ENCODE assay signal across 20 cellular contexts in genomic region chr15:101807345-101807945, GRCh38. TPM values are rescaled to one million over a fixed set of nuclear protein-coding genes. Genes with fewer than 3 reads are reported as not detected.
A peak's percentile ranks its signal among the peaks of the same experiment; 100 is the strongest.
DNase-seq lines count a peak whose midpoint lies in the region; ATAC-seq and TF ChIP-seq lines count a peak whose summit lies in the region.
"Had no signal": no experiment of that assay in that cellular context is flagged by ENCODE, and none has a peak within 500 bp of the region (broad histone marks: within the 10 kb centered on the region; RNA-seq: fewer than 3 reads in every experiment).

No MANE protein-coding gene starts in this region.

- intact Hi-C loops in A673 (cut with micrococcal nuclease; ENCODE audit: unreplicated experiment), result no loop called here

- no peaks in the 10 kb centered on the region for H3K27me3 Mint-ChIP-seq in glutamatergic neuron (ENCODE audit: unreplicated experiment)

- H3K4me3 Mint-ChIP-seq in glutamatergic neuron (ENCODE audit: unreplicated experiment), result no peak overlapping the region
- H3K4me3 Mint-ChIP-seq: natural killer cell had no signal

- no peaks in the 10 kb centered on the region for H3K4me1 ChIP-seq in A673 (ENCODE audit: insufficient read depth, low read length, poor library complexity, severe bottlenecking)
- no peaks in the 10 kb centered on the region for H3K4me1 ChIP-seq in foreskin keratinocyte
- H3K4me1 ChIP-seq: testis had no signal

- no peak overlapping the region for H3K27ac ChIP-seq in A673 (ENCODE audit: low read depth, low read length, poor library complexity, severe bottlenecking)
- no peak overlapping the region for H3K27ac ChIP-seq in foreskin keratinocyte
- H3K27ac ChIP-seq: testis had no signal

- H3K36me3 ChIP-seq in A673 (ENCODE audit: insufficient read depth, low read length, poor library complexity, severe bottlenecking), result no peaks in the 10 kb centered on the region

- H3K9me3 Mint-ChIP-seq in glutamatergic neuron (ENCODE audit: unreplicated experiment), result no peaks in the 10 kb centered on the region
- H3K9me3 Mint-ChIP-seq: natural killer cell had no signal

- DNase-seq in A673 (ENCODE audit: low spot score) (peak; percentile 24), GM12865 (ENCODE audit: low read depth) (peak; percentile 2), T1000 (lab: John Stamatoyannopoulos, UW) (peak; percentile 62), foreskin keratinocyte (peak; percentile 21 to 57), NCI-H345 (lab: John Stamatoyannopoulos, UW) (no peak), glutamatergic neuron (no peak), NCI-H128 (lab: John Stamatoyannopoulos, UW; ENCODE audit: unreplicated experiment) (no peak)
- DNase-seq: activated CD4-positive, alpha-beta T cell treated with anti-CD3 and anti-CD28 coated beads, Interleukin-2, amount 50 U/mL, for 48 hours; AML-193; cortex of kidney; natural killer cell; NCI-H2171 treated with DMSO at 0.1 percent for 48 hours; NK-92 treated with Interleukin-12 subunit alpha and Interleukin-12 subunit beta, amount 100 ng/mL, for 24 hours; SIG-M5; testis had no signal

- POLR2A ChIA-PET in A673 (lab: Charles Lee; ENCODE audit: low non-redundant PET), result no interaction called here

- TF ChIP-seq CTCF in A673 (conservative IDR thresholded peaks at IDR 0.05; ENCODE audit: low read depth, low read length), result no peak
- no peak for TF ChIP-seq CTCF in GM12865 (IDR thresholded peaks at IDR 0.05; ENCODE audit: insufficient read depth, low read depth, low read length, missing control alignments)
- no peak for TF ChIP-seq CTCF in foreskin keratinocyte (conservative IDR thresholded peaks at IDR 0.05)
- no peak for TF ChIP-seq CTCF in glutamatergic neuron (IDR thresholded peaks at IDR 0.05; ENCODE audit: partially characterized antibody, unreplicated experiment)

- no peak overlapping the region for H3K27ac Mint-ChIP-seq in glutamatergic neuron (ENCODE audit: unreplicated experiment)
- H3K27ac Mint-ChIP-seq: natural killer cell had no signal

- no peaks in the 10 kb centered on the region for H3K4me1 Mint-ChIP-seq in glutamatergic neuron (ENCODE audit: low read depth, unreplicated experiment)
- H3K4me1 Mint-ChIP-seq: natural killer cell had no signal

- BruUV-seq in A673 (replicated peaks; lab: Mats Ljungman, UMichigan), result no TSS peak

- ATAC-seq in foreskin keratinocyte (peak; percentile 49), HG03039 (IDR thresholded peaks at IDR 0.05; ENCODE audit: unreplicated experiment) (no peak)
- ATAC-seq: esophagus mucosa, natural killer cell had no signal

- H3K9me3 ChIP-seq in A673 (ENCODE audit: low read depth, low read length, poor library complexity, severe bottlenecking), result no peaks in the 10 kb centered on the region
- H3K9me3 ChIP-seq: testis had no signal

- H3K4me3 ChIP-seq in A673 (ENCODE audit: low read depth, low read length, poor library complexity, severe bottlenecking) (no peak overlapping the region), GM12865 (ENCODE audit: low read depth, low read length) (no peak overlapping the region)
- H3K4me3 ChIP-seq: testis had no signal

- H3K27me3 ChIP-seq in A673 (replicated peaks; ENCODE audit: insufficient read depth, low read depth, low read length, poor library complexity), result peaks cover 19% of the 10 kb centered on the region
- H3K27me3 ChIP-seq in foreskin keratinocyte, result peaks cover 2% of the 10 kb centered on the region
- H3K27me3 ChIP-seq: testis had no signal

- CTCF ChIA-PET in A673 (lab: Charles Lee), result no interaction called here

- no peaks in the 10 kb centered on the region for H3K36me3 Mint-ChIP-seq in glutamatergic neuron (ENCODE audit: unreplicated experiment)
- H3K36me3 Mint-ChIP-seq: natural killer cell had no signal

RNA-seq across cellular contexts. Expression of gene OR4F6, which starts 4.1 kb away (rescaled TPM):
- total RNA-seq in A673 (2021) (not detected in 2 replicates), foreskin keratinocyte (not detected in 2 replicates), glutamatergic neuron (ENCODE audit: unreplicated experiment) (not detected)
- polyA plus RNA-seq in foreskin keratinocyte, result not detected in 2 replicates
- total RNA-seq: esophagus mucosa, lower leg skin, natural killer cell, pulmonary artery endothelial cell, testis had no signal
- polyA plus RNA-seq: adipose tissue had no signal

RNA-seq across cellular contexts. Expression of gene OR4F15, which starts 4.6 kb away (rescaled TPM):
- not detected in 2 replicates for total RNA-seq in A673 (2021)
- not detected in 2 replicates for total RNA-seq in foreskin keratinocyte
- polyA plus RNA-seq in foreskin keratinocyte, result not detected in 2 replicates
- not detected for total RNA-seq in glutamatergic neuron (ENCODE audit: unreplicated experiment)
- total RNA-seq: esophagus mucosa, lower leg skin, natural killer cell, pulmonary artery endothelial cell, testis had no signal
- polyA plus RNA-seq: adipose tissue had no signal

Comparison
In these comparisons a context has a peak if more than half of its experiments do, and no peak if none do; other contexts are left out.
1. DNase-seq: peak in A673 (single experiment), GM12865 (single experiment), T1000 (single experiment) and foreskin keratinocyte (2 of 2); none in NCI-H345 (single experiment), glutamatergic neuron (single experiment) and NCI-H128 (single experiment).